Comparison of ENCODE assay signal across 18 cellular contexts in genomic region chr1:154240294-154240831, GRCh38. TPM values are rescaled to one million over a fixed set of nuclear protein-coding genes. Genes with fewer than 3 reads are reported as not detected.
DNase-seq lines count a peak whose midpoint lies in the region; ATAC-seq and TF ChIP-seq lines count a peak whose summit lies in the region.
"Had no signal": no experiment of that assay in that cellular context is flagged by ENCODE, and none has a peak within 500 bp of the region (broad histone marks: within the 10 kb centered on the region; RNA-seq: fewer than 3 reads in every experiment).

No MANE protein-coding gene starts in this region.

- H3K27me3 ChIP-seq in CD8-positive, alpha-beta memory T cell (ENCODE audit: insufficient read depth, low read length, poor library complexity, severe bottlenecking): no peaks in the 10 kb centered on the region
- no peaks in the 10 kb centered on the region for H3K27me3 ChIP-seq in psoas muscle (ENCODE audit: insufficient read depth in 3 of 3, low read length in 2 of 3)

- no peak overlapping the region for H3K4me3 Mint-ChIP-seq in activated naive CD4-positive, alpha-beta T cell treated with anti-CD3 and anti-CD28 coated beads for 36 hours
- H3K4me3 Mint-ChIP-seq in CD8-positive, alpha-beta memory T cell: no peak overlapping the region
- no peak overlapping the region for H3K4me3 Mint-ChIP-seq in activated CD8-positive, alpha-beta T cell treated with anti-CD3 and anti-CD28 coated beads for 36 hours

- no peaks in the 10 kb centered on the region for H3K27me3 Mint-ChIP-seq in activated naive CD4-positive, alpha-beta T cell treated with anti-CD3 and anti-CD28 coated beads for 36 hours (ENCODE audit: low read depth)
- H3K27me3 Mint-ChIP-seq in CD8-positive, alpha-beta memory T cell: no peaks in the 10 kb centered on the region
- no peaks in the 10 kb centered on the region for H3K27me3 Mint-ChIP-seq in activated CD8-positive, alpha-beta T cell treated with anti-CD3 and anti-CD28 coated beads for 36 hours

- H3K9me3 Mint-ChIP-seq in activated naive CD4-positive, alpha-beta T cell treated with anti-CD3 and anti-CD28 coated beads, Interleukin-2, amount 50 U/mL, for 72 hours: no peaks in the 10 kb centered on the region
- no peaks in the 10 kb centered on the region for H3K9me3 Mint-ChIP-seq in activated naive CD4-positive, alpha-beta T cell treated with anti-CD3 and anti-CD28 coated beads for 36 hours
- H3K9me3 Mint-ChIP-seq in CD8-positive, alpha-beta memory T cell: no peaks in the 10 kb centered on the region
- H3K9me3 Mint-ChIP-seq in activated CD8-positive, alpha-beta T cell treated with anti-CD3 and anti-CD28 coated beads for 36 hours: no peaks in the 10 kb centered on the region

- H3K27ac Mint-ChIP-seq in activated naive CD4-positive, alpha-beta T cell treated with anti-CD3 and anti-CD28 coated beads, Interleukin-2, amount 50 U/mL, for 72 hours: peak overlapping the region in 1 of 2 donors; percentile 19
- no peak overlapping the region for H3K27ac Mint-ChIP-seq in activated naive CD4-positive, alpha-beta T cell treated with anti-CD3 and anti-CD28 coated beads for 36 hours
- H3K27ac Mint-ChIP-seq in CD8-positive, alpha-beta memory T cell: peak overlapping the region; percentile 2 to 87 (median 35)
- H3K27ac Mint-ChIP-seq in activated CD8-positive, alpha-beta T cell treated with anti-CD3 and anti-CD28 coated beads for 36 hours: peak overlapping the region; percentile 53

- POLR2A ChIA-PET in CD8-positive, alpha-beta memory T cell (lab: Charles Lee): interaction anchor here (0.6 kb wide), 1 partner anchor 22 kb away, joined by 8 read pairs; no protein-coding TSS in a partner anchor
- POLR2A ChIA-PET in activated CD8-positive, alpha-beta T cell treated with anti-CD3 and anti-CD28 coated beads for 36 hours (lab: Charles Lee): interaction anchor here (1.1 to 1.4 kb wide), 2 partner anchors 25 to 27 kb away, joined by 3 to 4 read pairs; no protein-coding TSS in a partner anchor

- no peak for TF ChIP-seq CTCF in activated CD8-positive, alpha-beta T cell treated with anti-CD3 and anti-CD28 coated beads for 36 hours (IDR thresholded peaks at IDR 0.05)
- no peak for TF ChIP-seq CTCF in psoas muscle (IDR thresholded peaks at IDR 0.05)

- intact Hi-C loops in activated naive CD4-positive, alpha-beta T cell treated with anti-CD3 and anti-CD28 coated beads for 36 hours (cut with micrococcal nuclease): no loop called here
- intact Hi-C loops in activated CD8-positive, alpha-beta T cell treated with anti-CD3 and anti-CD28 coated beads for 36 hours (cut with micrococcal nuclease): no loop called here
- intact Hi-C loops in psoas muscle (cut with DNase I): no loop called here

- H3K4me1 ChIP-seq in CD8-positive, alpha-beta memory T cell (ENCODE audit: insufficient read depth, low read length): peaks cover 11% of the 10 kb centered on the region
- peaks cover 6% of the 10 kb centered on the region for H3K4me1 ChIP-seq in psoas muscle
- H3K4me1 ChIP-seq: HAP-1 had no signal

- CTCF ChIA-PET in activated naive CD4-positive, alpha-beta T cell treated with anti-CD3 and anti-CD28 coated beads for 36 hours (lab: Charles Lee): interaction anchor here (0.6 to 0.7 kb wide), 3 partner anchors 176 to 586 kb away, joined by 3 to 4 read pairs (median 3); no protein-coding TSS in a partner anchor
- CTCF ChIA-PET in CD8-positive, alpha-beta memory T cell (lab: Charles Lee): interaction anchor here (0.7 kb wide), 1 partner anchor 10 kb away, joined by 3 read pairs; no protein-coding TSS in a partner anchor
- CTCF ChIA-PET in activated CD8-positive, alpha-beta T cell treated with anti-CD3 and anti-CD28 coated beads for 36 hours (lab: Charles Lee): interaction anchor here (1.0 to 1.3 kb wide), 2 partner anchors 21 to 92 kb away, joined by 3 read pairs; no protein-coding TSS in a partner anchor

- ATAC-seq in activated naive CD4-positive, alpha-beta T cell treated with anti-CD3 and anti-CD28 coated beads, Interleukin-2, amount 50 U/mL, for 72 hours: peak; percentile 45 to 46
- ATAC-seq in activated CD8-positive, alpha-beta T cell treated with anti-CD3 and anti-CD28 coated beads for 36 hours: no peak
- ATAC-seq in psoas muscle (peak in 2 of 4 donors; percentile 46 to 56), GM21825 (IDR thresholded peaks at IDR 0.05; ENCODE audit: unreplicated experiment) (no peak), GM21786 (IDR thresholded peaks at IDR 0.05; ENCODE audit: unreplicated experiment) (no peak)

- no peak for DNase-seq in activated naive CD4-positive, alpha-beta T cell treated with anti-CD3 and anti-CD28 coated beads, Interleukin-2, amount 50 U/mL, for 72 hours (ENCODE audit: low spot score in 2 of 2)
- no peak for DNase-seq in activated naive CD4-positive, alpha-beta T cell treated with anti-CD3 and anti-CD28 coated beads for 36 hours
- DNase-seq in CD8-positive, alpha-beta memory T cell: no peak
- DNase-seq in activated CD8-positive, alpha-beta T cell treated with anti-CD3 and anti-CD28 coated beads for 36 hours: no peak
- no peak for DNase-seq in psoas muscle
- DNase-seq: DMS 273 treated with DMSO at 0.1 percent for 48 hours, MV-4-11, NCI-H1417 treated with DMSO at 0.1 percent for 48 hours, NCI-H2029, NCI-H2171 treated with DMSO at 0.1 percent for 48 hours, NCI-H510A, NCI-H82, SHP77 treated with DMSO at 0.1 percent for 48 hours had no signal

- no peaks in the 10 kb centered on the region for H3K9me3 ChIP-seq in CD8-positive, alpha-beta memory T cell (ENCODE audit: low read length)
- H3K9me3 ChIP-seq in psoas muscle: no peaks in the 10 kb centered on the region
- H3K9me3 ChIP-seq: HAP-1 had no signal

- no peak overlapping the region for H3K27ac ChIP-seq in CD8-positive, alpha-beta memory T cell (ENCODE audit: low read depth, low read length)
- H3K27ac ChIP-seq in psoas muscle: peak overlapping the region; percentile 1

- peaks cover 39% of the 10 kb centered on the region for H3K4me1 Mint-ChIP-seq in activated naive CD4-positive, alpha-beta T cell treated with anti-CD3 and anti-CD28 coated beads for 36 hours (ENCODE audit: low read depth)
- peaks cover 27 to 54% (median 51%) of the 10 kb centered on the region in 3 donors for H3K4me1 Mint-ChIP-seq in CD8-positive, alpha-beta memory T cell
- peaks cover 32% of the 10 kb centered on the region for H3K4me1 Mint-ChIP-seq in activated CD8-positive, alpha-beta T cell treated with anti-CD3 and anti-CD28 coated beads for 36 hours (ENCODE audit: low read depth)

- WGBS in psoas muscle, 3 donors: 55 to 74% (median 60%) methylated on average over 3 of the region's 3 CpGs

- H3K36me3 ChIP-seq in CD8-positive, alpha-beta memory T cell (ENCODE audit: insufficient read depth, low read length): peaks cover 72% of the 10 kb centered on the region
- peaks cover 31 to 99% of the 10 kb centered on the region in 2 donors for H3K36me3 ChIP-seq in psoas muscle (ENCODE audit: insufficient read depth in 1 of 2, low read depth in 1 of 2)

- H3K36me3 Mint-ChIP-seq in activated naive CD4-positive, alpha-beta T cell treated with anti-CD3 and anti-CD28 coated beads, Interleukin-2, amount 50 U/mL, for 72 hours: peaks cover 22 to 63% of the 10 kb centered on the region in 2 donors
- H3K36me3 Mint-ChIP-seq in activated naive CD4-positive, alpha-beta T cell treated with anti-CD3 and anti-CD28 coated beads for 36 hours (ENCODE audit: low read depth): peaks cover 63% of the 10 kb centered on the region
- peaks cover 7 to 92% (median 34%) of the 10 kb centered on the region in 3 donors for H3K36me3 Mint-ChIP-seq in CD8-positive, alpha-beta memory T cell
- peaks cover 71% of the 10 kb centered on the region for H3K36me3 Mint-ChIP-seq in activated CD8-positive, alpha-beta T cell treated with anti-CD3 and anti-CD28 coated beads for 36 hours (ENCODE audit: low read depth)

- H3K4me3 ChIP-seq in CD8-positive, alpha-beta memory T cell (ENCODE audit: low read length): no peak overlapping the region
- H3K4me3 ChIP-seq in psoas muscle: no peak overlapping the region
- H3K4me3 ChIP-seq: HAP-1 had no signal

RNA-seq across cellular contexts. Expression of gene UBAP2L, which starts 19.6 kb away (rescaled TPM):
- 100 to 1,000 TPM; 188 to 240 TPM for total RNA-seq in activated naive CD4-positive, alpha-beta T cell treated with anti-CD3 and anti-CD28 coated beads, Interleukin-2, amount 50 U/mL, for 72 hours
- total RNA-seq in activated naive CD4-positive, alpha-beta T cell treated with anti-CD3 and anti-CD28 coated beads for 36 hours: 100 to 1,000 TPM; 154 to 164 TPM
- 100 to 1,000 TPM; 258 to 277 TPM for total RNA-seq in CD8-positive, alpha-beta memory T cell
- polyA plus RNA-seq in CD8-positive, alpha-beta memory T cell: 63.0 TPM
- total RNA-seq in activated CD8-positive, alpha-beta T cell treated with anti-CD3 and anti-CD28 coated beads for 36 hours: 100 to 1,000 TPM; 183 to 195 TPM
- total RNA-seq in psoas muscle: 100 to 1,000 TPM in 1 of 4 donors, 10 to 100 TPM in 3; 83.9 to 121 (median 87.5) TPM
- 10 to 100 TPM; 45.8 to 92.0 (median 81.9) TPM for polyA plus RNA-seq in psoas muscle

RNA-seq across cellular contexts. Expression of gene HAX1, which starts 32.1 kb away (rescaled TPM):
- total RNA-seq in activated naive CD4-positive, alpha-beta T cell treated with anti-CD3 and anti-CD28 coated beads, Interleukin-2, amount 50 U/mL, for 72 hours: 100 to 1,000 TPM; 147 to 198 TPM
- total RNA-seq in activated naive CD4-positive, alpha-beta T cell treated with anti-CD3 and anti-CD28 coated beads for 36 hours: 100 to 1,000 TPM; 204 to 219 TPM
- total RNA-seq in CD8-positive, alpha-beta memory T cell: 100 to 1,000 TPM; 145 to 153 TPM
- 149 TPM for polyA plus RNA-seq in CD8-positive, alpha-beta memory T cell
- 100 to 1,000 TPM; 163 to 170 TPM for total RNA-seq in activated CD8-positive, alpha-beta T cell treated with anti-CD3 and anti-CD28 coated beads for 36 hours
- total RNA-seq in psoas muscle: 100 to 1,000 TPM; 122 to 148 (median 136) TPM
- polyA plus RNA-seq in psoas muscle: 100 to 1,000 TPM; 110 to 154 (median 143) TPM

RNA-seq across cellular contexts. Expression of gene CFAP141, which starts 34.2 kb away (rescaled TPM):
- total RNA-seq in activated naive CD4-positive, alpha-beta T cell treated with anti-CD3 and anti-CD28 coated beads, Interleukin-2, amount 50 U/mL, for 72 hours: not detected
- not detected for total RNA-seq in activated naive CD4-positive, alpha-beta T cell treated with anti-CD3 and anti-CD28 coated beads for 36 hours
- total RNA-seq in CD8-positive, alpha-beta memory T cell: not detected
- not detected for polyA plus RNA-seq in CD8-positive, alpha-beta memory T cell
- not detected for total RNA-seq in activated CD8-positive, alpha-beta T cell treated with anti-CD3 and anti-CD28 coated beads for 36 hours
- total RNA-seq in psoas muscle: not detected
- polyA plus RNA-seq in psoas muscle: not detected
- total RNA-seq: Daoy, LHCN-M2 had no signal

RNA-seq across cellular contexts. Expression of gene TPM3, which starts 48.5 kb away (rescaled TPM):
- 100 to 1,000 TPM; 373 to 610 TPM for total RNA-seq in activated naive CD4-positive, alpha-beta T cell treated with anti-CD3 and anti-CD28 coated beads, Interleukin-2, amount 50 U/mL, for 72 hours
- total RNA-seq in activated naive CD4-positive, alpha-beta T cell treated with anti-CD3 and anti-CD28 coated beads for 36 hours: 100 to 1,000 TPM; 587 to 611 TPM
- total RNA-seq in CD8-positive, alpha-beta memory T cell: 100 to 1,000 TPM; 802 to 863 TPM
- polyA plus RNA-seq in CD8-positive, alpha-beta memory T cell: 948 TPM
- total RNA-seq in activated CD8-positive, alpha-beta T cell treated with anti-CD3 and anti-CD28 coated beads for 36 hours: 100 to 1,000 TPM; 591 to 597 TPM
- total RNA-seq in psoas muscle: 1,000 to 10,000 TPM; 2,192 to 3,898 (median 3,031) TPM
- 1,000 to 10,000 TPM; 1,778 to 2,728 (median 2,516) TPM for polyA plus RNA-seq in psoas muscle

Comparison
In these comparisons a context has a peak if more than half of its experiments do, and no peak if none do; other contexts are left out.
1. ATAC-seq: peak in activated naive CD4-positive, alpha-beta T cell treated with anti-CD3 and anti-CD28 coated beads, Interleukin-2, amount 50 U/mL, for 72 hours (2 of 2); none in activated CD8-positive, alpha-beta T cell treated with anti-CD3 and anti-CD28 coated beads for 36 hours (single experiment), GM21825 (single experiment) and GM21786 (single experiment).